In genomic region chr1:230263573-230264195, GRCh38 we compare ENCODE assay signal across 12 cellular contexts.
"Had no signal": no experiment of that assay in that cellular context is flagged by ENCODE, and none has a peak within 500 bp of the region (broad histone marks: within the 10 kb centered on the region; RNA-seq: fewer than 3 reads in every experiment).

No MANE protein-coding gene starts in this region.

- H3K27me3 ChIP-seq: foreskin keratinocyte, suprapubic skin had no signal

- H3K9me3 ChIP-seq: suprapubic skin had no signal

- H3K4me3 ChIP-seq: suprapubic skin had no signal

- DNase-seq: activated CD4-positive, alpha-beta T cell treated with anti-CD3 and anti-CD28 coated beads for 48 hours; activated naive CD8-positive, alpha-beta T cell treated with anti-CD3 and anti-CD28 coated beads, Interleukin-2, amount 10 ng/mL, durations not matched to agents 7 days and 5 days; activated T-cell treated with anti-CD3 and anti-CD28 coated beads, Interleukin-2, amount 50 U/mL, for 4 hours; anterior cingulate cortex; foreskin keratinocyte; immature natural killer cell; nephron progenitor cell; stimulated activated CD4-positive, alpha-beta T cell treated with anti-CD3 and anti-CD28 coated beads, Interleukin-4, amount 100 ng/mL, for 1 hour; stimulated activated CD8-positive, alpha-beta memory T cell treated with anti-CD3 and anti-CD28 coated beads, Interleukin-4, amount 100 ng/mL, for 48 hours; stimulated activated naive CD8-positive, alpha-beta T cell treated with anti-CD3 and anti-CD28 coated beads, Interleukin-15, Interleukin-2, amounts not matched to agents 100 U/mL and 50 U/mL, for 24 hours; T-helper 1 cell had no signal

- ATAC-seq: activated T-cell treated with anti-CD3 and anti-CD28 coated beads, Interleukin-2, amount 50 U/mL, for 4 hours; foreskin keratinocyte; stimulated activated naive CD8-positive, alpha-beta T cell treated with anti-CD3 and anti-CD28 coated beads, Interleukin-15, Interleukin-2, amounts not matched to agents 100 U/mL and 50 U/mL, for 24 hours had no signal

- H3K27ac ChIP-seq: foreskin keratinocyte, suprapubic skin had no signal

- H3K4me1 ChIP-seq: foreskin keratinocyte, suprapubic skin had no signal
